ENCODE assay signal across 9 cellular contexts in genomic region chr6:28335040-28335563, GRCh38. TPM values are rescaled to one million over a fixed set of nuclear protein-coding genes. Genes with fewer than 3 reads are reported as not detected.
A peak's percentile ranks its signal among the peaks of the same experiment; 100 is the strongest.
DNase-seq lines count a peak whose midpoint lies in the region; ATAC-seq, FAIRE-seq and TF ChIP-seq lines count a peak whose summit lies in the region.
"Had no signal": no experiment of that assay in that cellular context is flagged by ENCODE, and none has a peak within 500 bp of the region (broad histone marks: within the 10 kb centered on the region; RNA-seq: fewer than 3 reads in every experiment).

No MANE protein-coding gene starts in this region.

- no peak for TF ChIP-seq CTCF in RWPE1 (conservative IDR thresholded peaks at IDR 0.05; ENCODE audit: low read depth)
- TF ChIP-seq CTCF in left ventricle myocardium inferior (IDR thresholded peaks at IDR 0.05; ENCODE audit: borderline replicate concordance): no peak

- no peak for ATAC-seq in HG02884 (IDR thresholded peaks at IDR 0.05; ENCODE audit: unreplicated experiment)

- no peaks in the 10 kb centered on the region for H3K27me3 ChIP-seq in left ventricle myocardium inferior (ENCODE audit: low read depth)

- no peak for DNase-seq in GM18507 (ENCODE audit: extremely low spot score, insufficient read length, low read depth)
- DNase-seq in RWPE1 (ENCODE audit: low spot score): no peak
- DNase-seq in left ventricle myocardium inferior: no peak
- DNase-seq in skeletal muscle cell (ENCODE audit: low read depth): no peak
- no peak for DNase-seq in DMS 273 (lab: John Stamatoyannopoulos, UW; ENCODE audit: unreplicated experiment)
- no peak for DNase-seq in NCI-H1417 treated with DMSO at 0.1 percent for 48 hours (lab: John Stamatoyannopoulos, UW)
- DNase-seq in NCI-H526 (lab: John Stamatoyannopoulos, UW): no peak
- DNase-seq: NCI-H2081 had no signal

- intact Hi-C loops in left ventricle myocardium inferior (cut with micrococcal nuclease): no loop called here

- POLR2A ChIA-PET in RWPE1 (lab: Yijun Ruan, JAX; ENCODE audit: low non-redundant PET): interaction anchor here (1.0 kb wide), 1 partner anchor 231 kb away, joined by 3 read pairs; no protein-coding TSS in a partner anchor

- CTCF ChIA-PET in RWPE1 (lab: Yijun Ruan, JAX): no interaction called here

- peak overlapping the region; percentile 89 for H3K27ac ChIP-seq in RWPE1
- H3K27ac ChIP-seq in left ventricle myocardium inferior (replicated peaks): peak overlapping the region; percentile 94

- peak overlapping the region; percentile 82 for H3K4me3 ChIP-seq in left ventricle myocardium inferior
- H3K4me3 ChIP-seq in skeletal muscle cell (ENCODE audit: low read depth, low read length): peak overlapping the region; percentile 75

- H3K9me3 ChIP-seq in left ventricle myocardium inferior (replicated peaks): no peaks in the 10 kb centered on the region

- H3K36me3 ChIP-seq in left ventricle myocardium inferior: no peaks in the 10 kb centered on the region

- FAIRE-seq in GM18507 (lab: Jason Lieb, UNC): peak; percentile 94

- H3K4me1 ChIP-seq in left ventricle myocardium inferior: peaks cover 28% of the 10 kb centered on the region

RNA-seq across cellular contexts. Expression of gene ZSCAN31, which starts 0.8 kb away (rescaled TPM):
- total RNA-seq in left ventricle myocardium inferior: 8.0 TPM

RNA-seq across cellular contexts. Expression of gene ZKSCAN3, which starts 14.6 kb away (rescaled TPM):
- 4.1 TPM for total RNA-seq in left ventricle myocardium inferior

RNA-seq across cellular contexts. Expression of gene PGBD1, which starts 53.7 kb away (rescaled TPM):
- total RNA-seq in left ventricle myocardium inferior: 2.4 TPM
